8 cellular contexts compared by ENCODE assay signal in the genomic region with DNA sequence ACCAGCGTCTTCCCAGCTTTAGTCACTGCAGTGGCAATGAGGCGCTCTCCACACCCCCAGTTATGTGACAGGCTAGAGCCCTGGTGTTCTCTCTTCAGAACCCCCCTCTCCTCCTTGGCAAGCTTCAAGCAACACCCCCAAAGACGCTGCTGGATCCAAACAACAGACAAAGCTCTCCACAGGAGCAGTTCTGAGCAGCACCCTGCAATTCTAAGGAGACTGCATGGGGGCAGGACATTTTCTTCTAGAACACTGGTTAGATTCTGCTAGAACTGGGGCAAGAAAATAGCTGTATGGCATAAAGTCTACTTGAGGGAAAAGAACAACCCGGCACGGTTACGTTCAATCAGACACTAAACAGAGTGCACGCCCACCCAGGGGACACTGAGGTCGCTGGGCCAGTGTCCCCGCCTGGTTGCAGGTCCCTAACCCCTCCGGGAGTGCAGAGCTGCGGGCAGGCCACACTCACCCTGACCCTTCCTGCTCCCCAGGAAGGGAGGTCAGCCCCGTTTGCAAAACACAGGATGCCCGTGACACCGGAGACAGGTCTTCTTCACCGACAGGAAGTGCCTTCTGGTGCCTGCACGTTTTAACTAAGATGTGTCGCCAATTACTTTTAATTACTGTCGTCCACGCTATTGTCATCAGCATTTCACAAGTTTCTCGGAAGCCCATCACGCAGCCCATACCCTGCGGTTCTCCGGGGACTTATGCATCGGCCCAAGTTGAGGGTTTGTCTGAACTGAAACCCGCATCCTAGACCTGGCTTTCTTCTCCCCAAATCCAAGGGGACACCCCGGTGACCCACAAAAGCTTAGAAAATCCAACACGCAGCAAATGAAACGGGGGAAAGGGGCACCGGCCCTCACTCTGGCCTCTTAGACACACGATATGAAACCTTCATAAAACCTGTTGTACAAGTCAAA. TPM values are rescaled to one million over a fixed set of nuclear protein-coding genes. Genes with fewer than 3 reads are reported as not detected.
DNase-seq lines count a peak whose midpoint lies in the region; ATAC-seq and TF ChIP-seq lines count a peak whose summit lies in the region.

No MANE protein-coding gene starts in this region.

- TF ChIP-seq CTCF in activated B cell treated with CpG ODN at 0.5 μM for 24 hours (IDR thresholded peaks at IDR 0.05) (no peak), epithelial cell of esophagus (IDR thresholded peaks at IDR 0.05; ENCODE audit: insufficient read depth, low read depth, low read length, missing control alignments) (no peak), right atrium auricular region (IDR thresholded peaks at IDR 0.05) (no peak)

- no CpG with 5 or more reads among the region's 30 CpGs for WGBS in trophoblast cell (ENCODE audit: extremely low coverage, insufficient coverage, insufficient read length)

- H2BK5ac ChIP-seq in trophoblast cell (ENCODE audit: low read depth, low read length, poor library complexity) = no peak overlapping the region

- POLR2A ChIA-PET in activated B cell treated with CpG ODN at 0.5 μM for 24 hours (lab: Charles Lee) = no interaction called here

- peaks cover 3% of the 10 kb centered on the region for H3K79me1 ChIP-seq in trophoblast cell (ENCODE audit: low read length)

- no peaks in the 10 kb centered on the region for H3K36me3 Mint-ChIP-seq in activated B cell treated with CpG ODN at 0.5 μM for 24 hours (ENCODE audit: low read depth)

- no peak overlapping the region for H2BK12ac ChIP-seq in trophoblast cell (ENCODE audit: low read length)

- peaks cover 20% of the 10 kb centered on the region for H3K27me3 ChIP-seq in trophoblast cell (ENCODE audit: insufficient read depth, low read length)
- H3K27me3 ChIP-seq in right atrium auricular region = peaks cover 8 to 13% of the 10 kb centered on the region in 2 donors

- peaks cover 42% of the 10 kb centered on the region for H3K27me3 Mint-ChIP-seq in activated B cell treated with CpG ODN at 0.5 μM for 24 hours

- no peak for ATAC-seq in activated B cell treated with CpG ODN at 0.5 μM for 24 hours (ENCODE audit: low read depth)
- ATAC-seq in sciatic nerve = no peak

- no peaks in the 10 kb centered on the region for H3K9me3 Mint-ChIP-seq in activated B cell treated with CpG ODN at 0.5 μM for 24 hours

- no peak overlapping the region for H3K23ac ChIP-seq in trophoblast cell (ENCODE audit: low read length)

- H3K36me3 ChIP-seq in trophoblast cell (ENCODE audit: control insufficient read depth in 1 of 2, insufficient read depth in 2 of 2, low read length in 2 of 2) (no peaks in the 10 kb centered on the region), right atrium auricular region (no peaks in the 10 kb centered on the region)

- H3K9me3 ChIP-seq in trophoblast cell (ENCODE audit: insufficient read depth, low read depth, low read length) (peaks cover 4% of the 10 kb centered on the region), right atrium auricular region (no peaks in the 10 kb centered on the region)

- H3K9ac ChIP-seq in trophoblast cell (ENCODE audit: low read length) = no peak overlapping the region

- H2AK5ac ChIP-seq in trophoblast cell (ENCODE audit: low read length) = no peak overlapping the region

- peak overlapping the region; percentile 89 for H3K4me2 ChIP-seq in trophoblast cell (ENCODE audit: low read length)

- H3K4me3 ChIP-seq in epithelial cell of esophagus (ENCODE audit: low read length) = peak overlapping the region; percentile 59
- H3K4me3 ChIP-seq in trophoblast cell (ENCODE audit: low read depth, low read length) = no peak overlapping the region
- peak overlapping the region in 1 of 2 donors; percentile 43 for H3K4me3 ChIP-seq in right atrium auricular region

- H4K91ac ChIP-seq in trophoblast cell (ENCODE audit: low read depth, low read length) = no peak overlapping the region

- CTCF ChIA-PET in activated B cell treated with CpG ODN at 0.5 μM for 24 hours (lab: Charles Lee) = no interaction called here

- intact Hi-C loops in activated B cell treated with CpG ODN at 0.5 μM for 24 hours (cut with micrococcal nuclease) = no loop called here
- intact Hi-C loops in sciatic nerve (cut with DNase I) = no loop called here

- H3K79me2 ChIP-seq in trophoblast cell (ENCODE audit: control insufficient read depth, insufficient read depth, low read length, poor library complexity) = no peaks in the 10 kb centered on the region

- H4K8ac ChIP-seq in trophoblast cell (ENCODE audit: low read depth, low read length) = no peak overlapping the region

- H4K12ac ChIP-seq in trophoblast cell (ENCODE audit: low read depth, low read length) = no peak overlapping the region

- H3K4ac ChIP-seq in trophoblast cell (ENCODE audit: low read depth, low read length) = no peak overlapping the region

- peak overlapping the region; percentile 48 for H3K4me3 Mint-ChIP-seq in activated B cell treated with CpG ODN at 0.5 μM for 24 hours

- peaks cover 10% of the 10 kb centered on the region for H3K4me1 Mint-ChIP-seq in activated B cell treated with CpG ODN at 0.5 μM for 24 hours

- DNase-seq in ELR (ENCODE audit: low read depth) = peak; percentile 2
- DNase-seq in activated B cell treated with CpG ODN at 0.5 μM for 24 hours = no peak
- no peak for DNase-seq in epithelial cell of esophagus (ENCODE audit: low read depth)
- peak in 1 of 2 donors; percentile 8 for DNase-seq in trophoblast cell
- DNase-seq in NCI-H446 treated with DMSO at 0.1 percent for 48 hours (lab: John Stamatoyannopoulos, UW) = no peak
- no peak for DNase-seq in NCI-H128 (lab: John Stamatoyannopoulos, UW; ENCODE audit: unreplicated experiment)
- no peak for DNase-seq in sciatic nerve (ENCODE audit: low spot score)
- no peak for DNase-seq in right atrium auricular region (ENCODE audit: low spot score)

- H2AFZ ChIP-seq in trophoblast cell (ENCODE audit: insufficient read depth, low read length, poor library complexity) = peak overlapping the region; percentile 50

- no peak overlapping the region for H3K27ac Mint-ChIP-seq in activated B cell treated with CpG ODN at 0.5 μM for 24 hours

- no peak overlapping the region for H3K14ac ChIP-seq in trophoblast cell (ENCODE audit: low read length)

- H3K18ac ChIP-seq in trophoblast cell (ENCODE audit: low read length) = no peak overlapping the region

- H3K27ac ChIP-seq in trophoblast cell (ENCODE audit: low read depth, low read length) (no peak overlapping the region), right atrium auricular region (no peak overlapping the region)

- H2BK120ac ChIP-seq in trophoblast cell (ENCODE audit: insufficient read depth, low read length, poor library complexity) = no peak overlapping the region

- H3K4me1 ChIP-seq in trophoblast cell (ENCODE audit: control insufficient read depth in 1 of 2, insufficient read depth in 2 of 2, low read length in 2 of 2) (peaks cover 11 to 14% of the 10 kb centered on the region in 2 experiments), right atrium auricular region (peaks cover 0 to 15% of the 10 kb centered on the region in 2 donors)

RNA-seq across cellular contexts. Expression of a gene that starts 0.9 kb away (rescaled TPM):
- total RNA-seq in activated B cell treated with CpG ODN at 0.5 μM for 24 hours (not detected in 2 replicates), sciatic nerve (not detected), right atrium auricular region (not detected)
- polyA plus RNA-seq in trophoblast cell (2013) = 0.37 and 0.44 TPM in 2 replicates

RNA-seq across cellular contexts. Expression of a gene that starts 38.4 kb away (rescaled TPM):
- not detected in 2 replicates for total RNA-seq in activated B cell treated with CpG ODN at 0.5 μM for 24 hours
- polyA plus RNA-seq in trophoblast cell (2013) = 2.8 and 2.9 TPM in 2 replicates
- 6.4 TPM for total RNA-seq in sciatic nerve
- under 1 TPM in 1 of 2 donors, not detected in 1; 0.20 TPM for total RNA-seq in right atrium auricular region
